ENCODE assay signal across 31 cellular contexts in the genomic region with DNA sequence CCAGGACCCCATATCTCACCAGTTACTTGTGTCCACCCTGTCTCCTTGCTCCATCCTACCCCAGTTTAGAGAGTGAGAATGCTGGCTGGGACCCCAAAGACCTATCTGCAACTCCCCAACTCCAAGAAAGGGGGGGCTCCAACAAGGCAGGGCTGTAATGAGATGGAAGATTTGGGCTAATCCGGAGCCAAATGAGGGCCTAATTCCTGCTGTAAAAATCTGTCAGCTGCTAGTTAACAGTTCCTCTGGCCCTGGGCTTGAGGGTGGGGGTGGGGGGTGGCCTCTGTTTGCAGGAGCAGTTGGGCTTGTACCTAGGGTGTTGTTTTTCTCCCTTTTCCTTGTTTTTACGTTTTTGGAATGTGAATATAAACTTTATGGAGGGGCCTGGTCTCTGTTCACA.
"Had no signal": no experiment of that assay in that cellular context is flagged by ENCODE, and none has a peak within 500 bp of the region (broad histone marks: within the 10 kb centered on the region; RNA-seq: fewer than 3 reads in every experiment).

No MANE protein-coding gene starts in this region.

- H3K36me3 ChIP-seq: esophagus muscularis mucosa, gastroesophageal sphincter, heart left ventricle, left ventricle myocardium inferior, lower lobe of right lung, ovary, right lobe of liver, thoracic aorta, tibial nerve, upper lobe of left lung had no signal

- H3K4me1 Mint-ChIP-seq: immature natural killer cell; naive B cell; stimulated activated naive B cell treated with anti-CD40 and anti-IgM and Interleukin-4, amounts not matched to agents 10 μg/mL and 1 μg/mL and 100 μg/mL, for 72 hours had no signal

- H3K27ac ChIP-seq: coronary artery, esophagus muscularis mucosa, foreskin keratinocyte, gastroesophageal sphincter, heart left ventricle, left ventricle myocardium inferior, lower lobe of right lung, ovary, right lobe of liver, thoracic aorta, tibial nerve, upper lobe of left lung had no signal

- DNase-seq: dermis blood vessel endothelial cell; effector memory CD4-positive, alpha-beta T cell; foreskin keratinocyte; heart left ventricle; hippocampal formation; immature natural killer cell; islet precursor cell; kidney glomerular epithelial cell; left colon; left ventricle myocardium inferior; lower lobe of right lung; mucosa of descending colon; naive B cell; nucleus accumbens; ovary; posterior cingulate gyrus; right lobe of liver; small intestine; stimulated activated CD4-positive, alpha-beta T cell treated with anti-CD3 and anti-CD28 coated beads, Interleukin-15, amount 100 ng/mL, for 24 hours; stimulated activated CD4-positive, alpha-beta T cell treated with anti-CD3 and anti-CD28 coated beads, Interleukin-2, amount 100 ng/mL, for 48 hours; stimulated activated naive B cell treated with anti-CD40 and anti-IgM and Interleukin-4, amounts not matched to agents 10 μg/mL and 1 μg/mL and 100 μg/mL, for 72 hours; upper lobe of left lung had no signal

- H3K4me3 ChIP-seq: coronary artery, esophagus muscularis mucosa, gastroesophageal sphincter, heart left ventricle, left ventricle myocardium inferior, lower lobe of right lung, mucosa of descending colon, ovary, right lobe of liver, upper lobe of left lung had no signal

- H3K9me3 ChIP-seq: mucosa of descending colon, ovary, right lobe of liver had no signal

- H3K27ac Mint-ChIP-seq: immature natural killer cell; naive B cell; natural killer cell treated with Interleukin-12 subunit alpha and Interleukin-12 subunit beta and Interleukin-15 and Interleukin-18, amount 100 ng/mL, for 72 hours; stimulated activated naive B cell treated with anti-CD40 and anti-IgM and Interleukin-4, amounts not matched to agents 10 μg/mL and 1 μg/mL and 100 μg/mL, for 72 hours; stimulated activated naive CD8-positive, alpha-beta T cell treated with anti-CD3 and anti-CD28 coated beads, Interleukin-15, Interleukin-2, amounts not matched to agents 100 ng/mL and 50 ng/mL, for 24 hours had no signal

- H3K4me1 ChIP-seq: esophagus muscularis mucosa, foreskin keratinocyte, gastroesophageal sphincter, lower lobe of right lung had no signal

- FAIRE-seq: endothelial cell of umbilical vein, small intestine, urothelium cell line had no signal

- H3K4me3 Mint-ChIP-seq: immature natural killer cell; natural killer cell treated with Interleukin-12 subunit alpha and Interleukin-12 subunit beta and Interleukin-15 and Interleukin-18, amount 100 ng/mL, for 72 hours; stimulated activated naive B cell treated with anti-CD40 and anti-IgM and Interleukin-4, amounts not matched to agents 10 μg/mL and 1 μg/mL and 100 μg/mL, for 72 hours; stimulated activated naive CD8-positive, alpha-beta T cell treated with anti-CD3 and anti-CD28 coated beads, Interleukin-15, Interleukin-2, amounts not matched to agents 100 ng/mL and 50 ng/mL, for 24 hours had no signal

- ATAC-seq: foreskin keratinocyte; gastroesophageal sphincter; left colon; lower lobe of right lung; mucosa of descending colon; natural killer cell treated with Interleukin-12 subunit alpha and Interleukin-12 subunit beta and Interleukin-15 and Interleukin-18, amount 100 ng/mL, for 72 hours; stimulated activated naive B cell treated with anti-CD40 and anti-IgM and Interleukin-4, amounts not matched to agents 10 μg/mL and 1 μg/mL and 100 μg/mL, for 72 hours had no signal

- H3K27me3 ChIP-seq: ovary had no signal
